ENCODE assay signal across 21 cellular contexts in genomic region chr18:13303761-13304364, GRCh38.
DNase-seq lines count a peak whose midpoint lies in the region; ATAC-seq and TF ChIP-seq lines count a peak whose summit lies in the region.
"Had no signal": no experiment of that assay in that cellular context is flagged by ENCODE, and none has a peak within 500 bp of the region (broad histone marks: within the 10 kb centered on the region; RNA-seq: fewer than 3 reads in every experiment).

No MANE protein-coding gene starts in this region.

- no peaks in the 10 kb centered on the region; the same call in 1 of the 2 replicates for H3K9me3 ChIP-seq in MG63
- H3K9me3 ChIP-seq: A549 had no signal

- no peaks in the 10 kb centered on the region for H3K27me3 ChIP-seq in MG63

- TF ChIP-seq EP300 in Ishikawa (IDR thresholded peaks at IDR 0.05; ENCODE audit: borderline replicate concordance), result no peak

- peak overlapping the region; percentile 39 for H3K27ac ChIP-seq in cingulate gyrus (ENCODE audit: low read depth, low read length)
- H3K27ac ChIP-seq: A549 had no signal

- TF ChIP-seq RAD21 in Ishikawa (IDR thresholded peaks at IDR 0.05; ENCODE audit: low read depth), result no peak

- ATAC-seq in HG02642 (IDR thresholded peaks at IDR 0.05; ENCODE audit: poor library complexity, unreplicated experiment), result no peak
- ATAC-seq in GM19463 (IDR thresholded peaks at IDR 0.05; ENCODE audit: unreplicated experiment), result no peak
- ATAC-seq: A549, Right ventricle myocardium inferior had no signal

- DNase-seq in AG10803 (ENCODE audit: low read depth), result peak; percentile 45
- DNase-seq in posterior vena cava (ENCODE audit: low spot score), result peak; percentile 52
- DNase-seq in DMS53 (lab: John Stamatoyannopoulos, UW), result no peak
- DNase-seq in MG63, result no peak
- DNase-seq: AML-193, DMS 273 treated with DMSO at 0.1 percent for 48 hours, GDM1, H9, IMR-90, Kasumi-1, NCI-H1105 treated with DMSO at 0.1 percent for 48 hours, NCI-H1694, NCI-H2081 treated with DMSO at 0.1 percent for 48 hours, NCI-H510A, NCI-H774 had no signal

- no peaks in the 10 kb centered on the region for H3K36me3 ChIP-seq in MG63

- TF ChIP-seq CTCF in AG10803 (conservative IDR thresholded peaks at IDR 0.05; ENCODE audit: low read length), result no peak

- intact Hi-C loops in posterior vena cava (cut with DNase I), result loop anchor here in 1 of 2 donors (10.0 kb wide), 1 partner anchor 181 kb away; no protein-coding TSS in a partner anchor

- H3K4me3 ChIP-seq in AG10803 (ENCODE audit: low read length), result no peak overlapping the region
- H3K4me3 ChIP-seq in MG63, result no peak overlapping the region
- H3K4me3 ChIP-seq: A549 had no signal

TF ChIP-seq in Ishikawa, 13 proteins besides CTCF, POLR2A, EP300 and RAD21:
- TF ChIP-seq CEBPB (IDR thresholded peaks at IDR 0.05) (no peak), TEAD4 (IDR thresholded peaks at IDR 0.05) (peak; percentile 38; the same call in 1 of the 2 replicates), MAX (IDR thresholded peaks at IDR 0.05) (no peak), ZBTB7A (IDR thresholded peaks at IDR 0.05; ENCODE audit: low read depth) (no peak), REST (IDR thresholded peaks at IDR 0.05; ENCODE audit: low read depth) (no peak)
TF ChIP-seq in Ishikawa: peak in this region for 1.

Comparison
In these comparisons a context has a peak if more than half of its experiments do, and no peak if none do; other contexts are left out.
1. DNase-seq: peak in AG10803 (single experiment) and posterior vena cava (single experiment); none in DMS53 (single experiment) and MG63 (single experiment).